1 cellular context compared by ENCODE assay signal in genomic region chr4:90165883-90166282, GRCh38.
TF ChIP-seq lines count a peak whose summit lies in the region.

No MANE protein-coding gene starts in this region.

TF ChIP-seq in GM12878, 131 proteins besides CTCF, POLR2A, EP300 and RAD21 (continued from another document and continues in another):
- TF ChIP-seq PRDM15 (CRISPR knock-in tag; IDR thresholded peaks at IDR 0.05) (no peak), BACH1 (IDR thresholded peaks at IDR 0.05; ENCODE audit: borderline replicate concordance) (0 out of 2 replicates have a peak, but pooled peaks have one; percentile 23), ATF2 (IDR thresholded peaks at IDR 0.05; ENCODE audit: low read length) (peak; percentile 62; the same call in 1 of the 2 replicates), BCL11A (IDR thresholded peaks at IDR 0.05; ENCODE audit: low read depth, low read length) (peak; percentile 74), NFIC (IDR thresholded peaks at IDR 0.05; ENCODE audit: low read depth, low read length) (peak; percentile 77), MLLT1 (IDR thresholded peaks at IDR 0.05) (no peak), MEF2B (IDR thresholded peaks at IDR 0.05; ENCODE audit: partially characterized antibody, poor library complexity, severe bottlenecking) (peak; percentile 63), ZBED1 (IDR thresholded peaks at IDR 0.05; ENCODE audit: borderline replicate concordance) (peak; percentile 45; the same call in 1 of the 2 replicates), CBFB (IDR thresholded peaks at IDR 0.05; ENCODE audit: low read depth) (no peak), IKZF1 (conservative IDR thresholded peaks at IDR 0.05) (peak; percentile 49), CEBPZ (IDR thresholded peaks at IDR 0.05; ENCODE audit: low read depth, low read length) (no peak), IRF5 (IDR thresholded peaks at IDR 0.05; ENCODE audit: borderline replicate concordance) (no peak), CREM (IDR thresholded peaks at IDR 0.05; ENCODE audit: low read depth) (peak; percentile 49; the same call in 1 of the 2 replicates), NR2F1 (conservative IDR thresholded peaks at IDR 0.05) (peak; percentile 61), MYB (IDR thresholded peaks at IDR 0.05; ENCODE audit: borderline replicate concordance, low read depth, low read length) (no peak), RBBP5 (conservative IDR thresholded peaks at IDR 0.05) (no peak), ZNF24 (IDR thresholded peaks at IDR 0.05) (peak; percentile 71), RFX5 (IDR thresholded peaks at IDR 0.05; ENCODE audit: low read depth, low read length) (no peak), HDGF (IDR thresholded peaks at IDR 0.05) (no peak), CBX5 (IDR thresholded peaks at IDR 0.05; ENCODE audit: low read depth) (no peak), BMI1 (IDR thresholded peaks at IDR 0.05; ENCODE audit: borderline replicate concordance) (0 out of 2 replicates have a peak, but pooled peaks have one; percentile 39), HSF1 (IDR thresholded peaks at IDR 0.05; ENCODE audit: low read depth, low read length) (no peak), POU2F2 (IDR thresholded peaks at IDR 0.05; ENCODE audit: borderline replicate concordance, low read depth, low read length) (peak; percentile 16; the same call in 1 of the 3 replicates), EGR1 (IDR thresholded peaks at IDR 0.05; ENCODE audit: borderline replicate concordance in 1 of 2, low read depth in 2 of 2, low read length in 2 of 2) (peak in 1 of 2 experiments; percentile 35; a peak in 1 of 3 replicates), BRCA1 (IDR thresholded peaks at IDR 0.05; ENCODE audit: low read depth, low read length) (no peak), RELB (IDR thresholded peaks at IDR 0.05; ENCODE audit: low read depth) (0 out of 2 replicates have a peak, but pooled peaks have one; percentile 36), ELK1 (IDR thresholded peaks at IDR 0.05; ENCODE audit: low read depth, low read length) (no peak), BHLHE40 (IDR thresholded peaks at IDR 0.05; ENCODE audit: borderline replicate concordance in 1 of 2, low read depth in 2 of 2, low read length in 1 of 2) (peak; percentile 44 to 51; a peak in 2 of 4 replicates), KLF5 (IDR thresholded peaks at IDR 0.05; ENCODE audit: partially characterized antibody) (no peak), ATF3 (IDR thresholded peaks at IDR 0.05; ENCODE audit: borderline replicate concordance, extremely low read depth, low read depth, low read length) (no peak), JUNB (IDR thresholded peaks at IDR 0.05) (peak; percentile 89), TARDBP (IDR thresholded peaks at IDR 0.05; ENCODE audit: borderline replicate concordance) (no peak), ZNF622 (IDR thresholded peaks at IDR 0.05) (no peak), ZNF687 (IDR thresholded peaks at IDR 0.05) (no peak), TAF1 (IDR thresholded peaks at IDR 0.05; ENCODE audit: borderline replicate concordance, low read depth, low read length) (no peak), MTA2 (IDR thresholded peaks at IDR 0.05; ENCODE audit: low read depth) (peak; percentile 89), NR2C2 (IDR thresholded peaks at IDR 0.05; ENCODE audit: borderline replicate concordance, control insufficient read depth, insufficient read length, low read depth) (no peak), RUNX3 (IDR thresholded peaks at IDR 0.05; ENCODE audit: low read length) (peak; percentile 79), SUZ12 (IDR thresholded peaks at IDR 0.05; ENCODE audit: unreplicated experiment) (no peak), ATF7 (IDR thresholded peaks at IDR 0.05; ENCODE audit: low read depth) (peak; percentile 69)
